Comparison of ENCODE assay signal across 8 cellular contexts in genomic region chr22:38506118-38506962, GRCh38. TPM values are rescaled to one million over a fixed set of nuclear protein-coding genes. Genes with fewer than 3 reads are reported as not detected.
DNase-seq lines count a peak whose midpoint lies in the region; ATAC-seq and TF ChIP-seq lines count a peak whose summit lies in the region.

DDX17 (minus strand) TSS chr22:38506311.

- ATAC-seq in GM21576 (IDR thresholded peaks at IDR 0.05; ENCODE audit: unreplicated experiment) = peak; percentile 82
- peak; percentile 91 for ATAC-seq in PC-3
- ATAC-seq in mucosa of descending colon = peak; percentile 94

- H2AFZ ChIP-seq in PC-3 (ENCODE audit: low read length) = peak within 1 kb of the TSS; percentile 86

- no peaks in the 10 kb centered on the region for H3F3A ChIP-seq in PC-3 (ENCODE audit: low read length, unreplicated experiment)

- TF ChIP-seq EP300 in Ishikawa (IDR thresholded peaks at IDR 0.05; ENCODE audit: borderline replicate concordance) = no peak; the same call in 1 of the 2 replicates

- H3K36me3 ChIP-seq in PC-3 (ENCODE audit: low read depth, low read length) (peaks cover 13% of the 10 kb centered on the region), mucosa of descending colon (ENCODE audit: low read depth) (peaks cover 4% of the 10 kb centered on the region)

- H4K20me1 ChIP-seq in PC-3 (ENCODE audit: low read length) = peaks cover 34% of the 10 kb centered on the region

- H3K79me2 ChIP-seq in PC-3 (ENCODE audit: low read length) = peaks cover 48% of the 10 kb centered on the region

- TSS peak; percentile 67 for BruUV-seq in PC-3 (replicated peaks; lab: Mats Ljungman, UMichigan)

- H3K4me1 ChIP-seq in PC-3 (ENCODE audit: insufficient read depth, low read length) (peaks cover 24% of the 10 kb centered on the region), mucosa of descending colon (ENCODE audit: low read depth) (peaks cover 27% of the 10 kb centered on the region)

- POLR2A ChIA-PET in PC-3 (lab: Charles Lee; ENCODE audit: unreplicated experiment) = no interaction called here

- CTCF ChIA-PET in PC-3 (lab: Charles Lee) = interaction anchor here (0.6 kb wide), 1 partner anchor 18 kb away, joined by 3 read pairs; no protein-coding TSS in a partner anchor

- no peak for TF ChIP-seq RAD21 in Ishikawa (IDR thresholded peaks at IDR 0.05; ENCODE audit: low read depth)

- peak within 1 kb of the TSS; percentile 100 for H3K4me2 ChIP-seq in PC-3 (ENCODE audit: low read length)

- H3K9me2 ChIP-seq in PC-3 (replicated peaks; ENCODE audit: low read length) = no peaks in the 10 kb centered on the region

- H3K9ac ChIP-seq in PC-3 (ENCODE audit: low read length) = peak within 1 kb of the TSS; percentile 99

- H3K9me3 ChIP-seq in PC-3 (ENCODE audit: low read length) = no peaks in the 10 kb centered on the region
- no peaks in the 10 kb centered on the region for H3K9me3 ChIP-seq in mucosa of descending colon

- no peak for TF ChIP-seq CTCF in PC-3 (conservative IDR thresholded peaks at IDR 0.05; ENCODE audit: low read depth, low read length)
- TF ChIP-seq CTCF in mucosa of descending colon (IDR thresholded peaks at IDR 0.05) = no peak

- peak; percentile 94 for DNase-seq in DMS114 treated with DMSO at 0.1 percent for 48 hours (lab: John Stamatoyannopoulos, UW; ENCODE audit: unreplicated experiment)
- DNase-seq in PC-3 = peak; percentile 88
- peak; percentile 91 for DNase-seq in activated T-cell treated with anti-CD3 and anti-CD28 coated beads for 48 hours (ENCODE audit: low read depth)
- peak; percentile 78 for DNase-seq in epithelial cell of prostate (ENCODE audit: low read depth, low spot score)
- peak; percentile 94 to 96 (median 96) for DNase-seq in mucosa of descending colon
- peak; percentile 86 for DNase-seq in stimulated activated CD8-positive, alpha-beta memory T cell treated with anti-CD3 and anti-CD28 coated beads, Interleukin-4, amount 100 ng/mL, for 24 hours (ENCODE audit: low read depth)

- H3K4me3 ChIP-seq in PC-3 (ENCODE audit: low read length) = peak within 1 kb of the TSS; percentile 85
- peak within 1 kb of the TSS; percentile 86 for H3K4me3 ChIP-seq in mucosa of descending colon

- H3K27me3 ChIP-seq in PC-3 (ENCODE audit: low read length) = no peaks in the 10 kb centered on the region

- intact Hi-C loops in PC-3 (cut with micrococcal nuclease) = no loop called here
- intact Hi-C loops in mucosa of descending colon (cut with DNase I, micrococcal nuclease) = no loop called here

- H3K27ac ChIP-seq in PC-3 (ENCODE audit: low read length) (peak within 1 kb of the TSS; percentile 90), epithelial cell of prostate (peak within 1 kb of the TSS; percentile 95)

TF ChIP-seq in Ishikawa, 13 proteins besides CTCF, POLR2A, EP300 and RAD21:
- TF ChIP-seq MAX (IDR thresholded peaks at IDR 0.05) (no peak; the same call in 1 of the 2 replicates), REST (IDR thresholded peaks at IDR 0.05; ENCODE audit: low read depth) (no peak), NFIC (IDR thresholded peaks at IDR 0.05) (no peak), TEAD4 (IDR thresholded peaks at IDR 0.05) (peak; percentile 79), YY1 (IDR thresholded peaks at IDR 0.05; ENCODE audit: low read depth) (peak; percentile 96), CREB1 (IDR thresholded peaks at IDR 0.05; ENCODE audit: low read depth) (no peak), ZBTB7A (IDR thresholded peaks at IDR 0.05; ENCODE audit: low read depth) (no peak), TAF1 (IDR thresholded peaks at IDR 0.05; ENCODE audit: low read depth) (peak; percentile 81), CEBPB (IDR thresholded peaks at IDR 0.05) (no peak), EGR1 (IDR thresholded peaks at IDR 0.05) (no peak), TCF12 (IDR thresholded peaks at IDR 0.05; ENCODE audit: low read depth) (peak; percentile 10; the same call in 1 of the 2 replicates), FOXM1 (IDR thresholded peaks at IDR 0.05; ENCODE audit: borderline replicate concordance, low read depth) (no peak)
- TF ChIP-seq, protein P1, sequence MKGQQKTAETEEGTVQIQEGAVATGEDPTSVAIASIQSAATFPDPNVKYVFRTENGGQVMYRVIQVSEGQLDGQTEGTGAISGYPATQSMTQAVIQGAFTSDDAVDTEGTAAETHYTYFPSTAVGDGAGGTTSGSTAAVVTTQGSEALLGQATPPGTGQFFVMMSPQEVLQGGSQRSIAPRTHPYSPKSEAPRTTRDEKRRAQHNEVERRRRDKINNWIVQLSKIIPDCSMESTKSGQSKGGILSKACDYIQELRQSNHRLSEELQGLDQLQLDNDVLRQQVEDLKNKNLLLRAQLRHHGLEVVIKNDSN (IDR thresholded peaks at IDR 0.05) = peak; percentile 11; the same call in 1 of the 2 replicates

RNA-seq across cellular contexts. Expression of gene DDX17, which starts in this region (rescaled TPM):
- total RNA-seq in PC-3 (2014; rRNA removed) = 333 and 512 TPM in 2 replicates
- total RNA-seq in mucosa of descending colon = 100 to 1,000 TPM; 279 to 464 (median 363) TPM

Comparison
In these comparisons a context has a peak if more than half of its experiments do, and no peak if none do; other contexts are left out.
1. Peak in every context shown above with its lines: DNase-seq, ATAC-seq, H3K4me3 ChIP-seq and H3K27ac ChIP-seq.